ENCODE assay signal across 4 cellular contexts in the genomic region with DNA sequence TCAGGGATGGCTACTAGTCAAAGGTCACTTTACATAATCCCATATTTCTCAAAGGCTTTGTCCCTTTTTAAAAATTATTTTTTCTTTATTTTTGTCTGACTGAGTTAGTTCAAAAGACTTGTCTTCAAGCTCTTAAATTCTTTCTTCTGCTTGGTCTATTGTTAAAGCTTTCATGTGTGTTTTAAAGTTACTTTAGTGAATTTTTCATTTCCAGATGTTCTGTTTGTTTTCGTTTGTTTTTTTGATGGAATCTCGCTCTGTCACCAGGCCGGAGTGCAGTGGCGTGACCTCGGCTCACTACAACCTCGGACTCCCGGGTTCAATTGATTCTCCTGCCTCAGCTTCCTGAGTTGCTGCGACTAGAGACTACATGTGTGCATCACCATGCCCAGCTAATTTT.
TF ChIP-seq lines count a peak whose summit lies in the region.

No MANE protein-coding gene starts in this region.

TF ChIP-seq in SK-N-SH treated with all-trans-retinoic acid at 6 μM for 48 hours, 23 proteins besides CTCF, POLR2A, EP300 and RAD21:
- TF ChIP-seq ZC3H10 (CRISPR knock-in tag; IDR thresholded peaks at IDR 0.05), result no peak
- TF ChIP-seq CSRNP3 (CRISPR knock-in tag; IDR thresholded peaks at IDR 0.05), result no peak
- TF ChIP-seq ZFP30 (CRISPR knock-in tag; IDR thresholded peaks at IDR 0.05), result peak; percentile 52; the same call in 1 of the 2 replicates
- TF ChIP-seq ZNF8 (CRISPR knock-in tag; IDR thresholded peaks at IDR 0.05), result no peak

TF ChIP-seq in SK-N-SH, 30 proteins besides CTCF, POLR2A, EP300 and RAD21:
- TF ChIP-seq GABPA (IDR thresholded peaks at IDR 0.05; ENCODE audit: low read depth), result no peak
- TF ChIP-seq GATA2 (CRISPR knock-in tag; IDR thresholded peaks at IDR 0.05), result no peak
- no peak for TF ChIP-seq RFX5 (IDR thresholded peaks at IDR 0.05; ENCODE audit: low read length)
- TF ChIP-seq TCF12 (IDR thresholded peaks at IDR 0.05), result no peak
- no peak for TF ChIP-seq RXRA (IDR thresholded peaks at IDR 0.05; ENCODE audit: borderline replicate concordance, low read depth)
- TF ChIP-seq NFIC (IDR thresholded peaks at IDR 0.05; ENCODE audit: borderline replicate concordance), result no peak
- TF ChIP-seq, protein P1, sequence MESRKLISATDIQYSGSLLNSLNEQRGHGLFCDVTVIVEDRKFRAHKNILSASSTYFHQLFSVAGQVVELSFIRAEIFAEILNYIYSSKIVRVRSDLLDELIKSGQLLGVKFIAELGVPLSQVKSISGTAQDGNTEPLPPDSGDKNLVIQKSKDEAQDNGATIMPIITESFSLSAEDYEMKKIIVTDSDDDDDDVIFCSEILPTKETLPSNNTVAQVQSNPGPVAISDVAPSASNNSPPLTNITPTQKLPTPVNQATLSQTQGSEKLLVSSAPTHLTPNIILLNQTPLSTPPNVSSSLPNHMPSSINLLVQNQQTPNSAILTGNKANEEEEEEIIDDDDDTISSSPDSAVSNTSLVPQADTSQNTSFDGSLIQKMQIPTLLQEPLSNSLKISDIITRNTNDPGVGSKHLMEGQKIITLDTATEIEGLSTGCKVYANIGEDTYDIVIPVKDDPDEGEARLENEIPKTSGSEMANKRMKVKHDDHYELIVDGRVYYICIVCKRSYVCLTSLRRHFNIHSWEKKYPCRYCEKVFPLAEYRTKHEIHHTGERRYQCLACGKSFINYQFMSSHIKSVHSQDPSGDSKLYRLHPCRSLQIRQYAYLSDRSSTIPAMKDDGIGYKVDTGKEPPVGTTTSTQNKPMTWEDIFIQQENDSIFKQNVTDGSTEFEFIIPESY (IDR thresholded peaks at IDR 0.05; ENCODE audit: borderline replicate concordance, low read depth), result no peak
- TF ChIP-seq RCOR1 (IDR thresholded peaks at IDR 0.05; ENCODE audit: low read length), result no peak
- no peak for TF ChIP-seq SIN3A (IDR thresholded peaks at IDR 0.05; ENCODE audit: borderline replicate concordance, low read depth, low read length)
- TF ChIP-seq, protein P2, sequence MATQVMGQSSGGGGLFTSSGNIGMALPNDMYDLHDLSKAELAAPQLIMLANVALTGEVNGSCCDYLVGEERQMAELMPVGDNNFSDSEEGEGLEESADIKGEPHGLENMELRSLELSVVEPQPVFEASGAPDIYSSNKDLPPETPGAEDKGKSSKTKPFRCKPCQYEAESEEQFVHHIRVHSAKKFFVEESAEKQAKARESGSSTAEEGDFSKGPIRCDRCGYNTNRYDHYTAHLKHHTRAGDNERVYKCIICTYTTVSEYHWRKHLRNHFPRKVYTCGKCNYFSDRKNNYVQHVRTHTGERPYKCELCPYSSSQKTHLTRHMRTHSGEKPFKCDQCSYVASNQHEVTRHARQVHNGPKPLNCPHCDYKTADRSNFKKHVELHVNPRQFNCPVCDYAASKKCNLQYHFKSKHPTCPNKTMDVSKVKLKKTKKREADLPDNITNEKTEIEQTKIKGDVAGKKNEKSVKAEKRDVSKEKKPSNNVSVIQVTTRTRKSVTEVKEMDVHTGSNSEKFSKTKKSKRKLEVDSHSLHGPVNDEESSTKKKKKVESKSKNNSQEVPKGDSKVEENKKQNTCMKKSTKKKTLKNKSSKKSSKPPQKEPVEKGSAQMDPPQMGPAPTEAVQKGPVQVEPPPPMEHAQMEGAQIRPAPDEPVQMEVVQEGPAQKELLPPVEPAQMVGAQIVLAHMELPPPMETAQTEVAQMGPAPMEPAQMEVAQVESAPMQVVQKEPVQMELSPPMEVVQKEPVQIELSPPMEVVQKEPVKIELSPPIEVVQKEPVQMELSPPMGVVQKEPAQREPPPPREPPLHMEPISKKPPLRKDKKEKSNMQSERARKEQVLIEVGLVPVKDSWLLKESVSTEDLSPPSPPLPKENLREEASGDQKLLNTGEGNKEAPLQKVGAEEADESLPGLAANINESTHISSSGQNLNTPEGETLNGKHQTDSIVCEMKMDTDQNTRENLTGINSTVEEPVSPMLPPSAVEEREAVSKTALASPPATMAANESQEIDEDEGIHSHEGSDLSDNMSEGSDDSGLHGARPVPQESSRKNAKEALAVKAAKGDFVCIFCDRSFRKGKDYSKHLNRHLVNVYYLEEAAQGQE (IDR thresholded peaks at IDR 0.05; ENCODE audit: low read depth, low read length), result no peak
- TF ChIP-seq USF1 (IDR thresholded peaks at IDR 0.05; ENCODE audit: borderline replicate concordance, low read depth), result no peak
- no peak for TF ChIP-seq FOXJ3 (CRISPR knock-in tag; IDR thresholded peaks at IDR 0.05)
TF ChIP-seq in SK-N-SH: peak in this region for 0.

TF ChIP-seq in HepG2, 621 proteins besides CTCF, POLR2A, EP300 and RAD21:
- TF ChIP-seq ZSCAN20 (CRISPR knock-in tag; IDR thresholded peaks at IDR 0.05; ENCODE audit: borderline replicate concordance) (no peak), ZSCAN30 (CRISPR knock-in tag; IDR thresholded peaks at IDR 0.05) (no peak), ZNF556 (CRISPR knock-in tag; IDR thresholded peaks at IDR 0.05; ENCODE audit: borderline replicate concordance) (no peak), ZNF550 (CRISPR knock-in tag; IDR thresholded peaks at IDR 0.05; ENCODE audit: borderline replicate concordance) (no peak), ZNF160 (CRISPR knock-in tag; IDR thresholded peaks at IDR 0.05) (peak; percentile 54; the same call in 1 of the 2 replicates), ZNF770 (CRISPR knock-in tag; IDR thresholded peaks at IDR 0.05) (no peak)
- TF ChIP-seq, protein P3, sequence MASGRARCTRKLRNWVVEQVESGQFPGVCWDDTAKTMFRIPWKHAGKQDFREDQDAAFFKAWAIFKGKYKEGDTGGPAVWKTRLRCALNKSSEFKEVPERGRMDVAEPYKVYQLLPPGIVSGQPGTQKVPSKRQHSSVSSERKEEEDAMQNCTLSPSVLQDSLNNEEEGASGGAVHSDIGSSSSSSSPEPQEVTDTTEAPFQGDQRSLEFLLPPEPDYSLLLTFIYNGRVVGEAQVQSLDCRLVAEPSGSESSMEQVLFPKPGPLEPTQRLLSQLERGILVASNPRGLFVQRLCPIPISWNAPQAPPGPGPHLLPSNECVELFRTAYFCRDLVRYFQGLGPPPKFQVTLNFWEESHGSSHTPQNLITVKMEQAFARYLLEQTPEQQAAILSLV (CRISPR knock-in tag; IDR thresholded peaks at IDR 0.05; ENCODE audit: borderline replicate concordance), result no peak
- TF ChIP-seq, protein P4, sequence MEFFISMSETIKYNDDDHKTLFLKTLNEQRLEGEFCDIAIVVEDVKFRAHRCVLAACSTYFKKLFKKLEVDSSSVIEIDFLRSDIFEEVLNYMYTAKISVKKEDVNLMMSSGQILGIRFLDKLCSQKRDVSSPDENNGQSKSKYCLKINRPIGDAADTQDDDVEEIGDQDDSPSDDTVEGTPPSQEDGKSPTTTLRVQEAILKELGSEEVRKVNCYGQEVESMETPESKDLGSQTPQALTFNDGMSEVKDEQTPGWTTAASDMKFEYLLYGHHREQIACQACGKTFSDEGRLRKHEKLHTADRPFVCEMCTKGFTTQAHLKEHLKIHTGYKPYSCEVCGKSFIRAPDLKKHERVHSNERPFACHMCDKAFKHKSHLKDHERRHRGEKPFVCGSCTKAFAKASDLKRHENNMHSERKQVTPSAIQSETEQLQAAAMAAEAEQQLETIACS (CRISPR knock-in tag; IDR thresholded peaks at IDR 0.05), result no peak

TF ChIP-seq in K562, 482 proteins besides CTCF, POLR2A, EP300 and RAD21:
- 0 out of 2 replicates have a peak, but pooled peaks have one; percentile 33 for TF ChIP-seq TRIM28 (IDR thresholded peaks at IDR 0.05)
- TF ChIP-seq HNRNPUL1 (IDR thresholded peaks at IDR 0.05; ENCODE audit: low read length), result no peak
- TF ChIP-seq ZBTB26 (CRISPR knock-in tag; IDR thresholded peaks at IDR 0.05), result no peak
TF ChIP-seq in K562: peak in this region for 1.
